In genomic region chr1:226355679-226356583, GRCh38 we compare ENCODE assay signal across 9 cellular contexts. TPM values are rescaled to one million over a fixed set of nuclear protein-coding genes. Genes with fewer than 3 reads are reported as not detected.
DNase-seq lines count a peak whose midpoint lies in the region; ATAC-seq and TF ChIP-seq lines count a peak whose summit lies in the region.
"Had no signal": no experiment of that assay in that cellular context is flagged by ENCODE, and none has a peak within 500 bp of the region (broad histone marks: within the 10 kb centered on the region; RNA-seq: fewer than 3 reads in every experiment).

No MANE protein-coding gene starts in this region.

- ATAC-seq in GM18868 (IDR thresholded peaks at IDR 0.05; ENCODE audit: unreplicated experiment), result peak; percentile 31
- ATAC-seq in HG02798 (IDR thresholded peaks at IDR 0.05; ENCODE audit: poor library complexity, unreplicated experiment), result peak; percentile 57
- ATAC-seq in T-helper 17 cell, result no peak

- H3K27ac Mint-ChIP-seq in T-helper 17 cell (peak overlapping the region; percentile 32), nephron progenitor cell (peak overlapping the region; percentile 97)

- no peaks in the 10 kb centered on the region for H3K9me3 Mint-ChIP-seq in nephron progenitor cell

- TF ChIP-seq CTCF in nephron progenitor cell (IDR thresholded peaks at IDR 0.05), result no peak

- no peak overlapping the region for H3K4me3 Mint-ChIP-seq in T-helper 17 cell
- H3K4me3 Mint-ChIP-seq in nephron progenitor cell, result no peak overlapping the region

- H3K9me3 ChIP-seq in T-helper 17 cell (ENCODE audit: control insufficient read depth, low read length, poor library complexity, severe bottlenecking), result no peaks in the 10 kb centered on the region
- H3K9me3 ChIP-seq: lower lobe of right lung had no signal

- H3K36me3 Mint-ChIP-seq in T-helper 17 cell (ENCODE audit: low read depth), result no peaks in the 10 kb centered on the region
- H3K36me3 Mint-ChIP-seq in nephron progenitor cell (ENCODE audit: low read depth), result peaks cover 44% of the 10 kb centered on the region

- H3K27me3 Mint-ChIP-seq in T-helper 17 cell (no peaks in the 10 kb centered on the region), nephron progenitor cell (ENCODE audit: low read depth, poor library complexity) (no peaks in the 10 kb centered on the region)

- no peak for DNase-seq in T-helper 17 cell
- no peak for DNase-seq in nephron progenitor cell
- no peak for DNase-seq in NCI-H1048 (lab: John Stamatoyannopoulos, UW)
- DNase-seq in activated CD4-positive, alpha-beta T cell treated with anti-CD3 and anti-CD28 coated beads for 48 hours, result no peak
- no peak for DNase-seq in activated CD4-positive, alpha-beta T cell treated with anti-CD3 and anti-CD28 coated beads, Interleukin-2, amount 50 U/mL, for 4 hours
- DNase-seq in NCI-H187 treated with DMSO at 0.1 percent for 48 hours (lab: John Stamatoyannopoulos, UW), result no peak
- DNase-seq: lower lobe of right lung had no signal

- H3K4me1 Mint-ChIP-seq in T-helper 17 cell, result peaks cover 4% of the 10 kb centered on the region
- H3K4me1 Mint-ChIP-seq in nephron progenitor cell, result peaks cover 25% of the 10 kb centered on the region

RNA-seq across cellular contexts. Expression of gene LIN9, which starts 47.0 kb away (rescaled TPM):
- total RNA-seq in T-helper 17 cell, result 1 to 10 TPM; 2.5 to 2.8 TPM

RNA-seq across cellular contexts. Expression of gene PARP1, which starts 52.0 kb away (rescaled TPM):
- 10 to 100 TPM; 84.2 to 87.3 TPM for total RNA-seq in T-helper 17 cell
